Comparison of ENCODE assay signal across 29 cellular contexts in the genomic region with DNA sequence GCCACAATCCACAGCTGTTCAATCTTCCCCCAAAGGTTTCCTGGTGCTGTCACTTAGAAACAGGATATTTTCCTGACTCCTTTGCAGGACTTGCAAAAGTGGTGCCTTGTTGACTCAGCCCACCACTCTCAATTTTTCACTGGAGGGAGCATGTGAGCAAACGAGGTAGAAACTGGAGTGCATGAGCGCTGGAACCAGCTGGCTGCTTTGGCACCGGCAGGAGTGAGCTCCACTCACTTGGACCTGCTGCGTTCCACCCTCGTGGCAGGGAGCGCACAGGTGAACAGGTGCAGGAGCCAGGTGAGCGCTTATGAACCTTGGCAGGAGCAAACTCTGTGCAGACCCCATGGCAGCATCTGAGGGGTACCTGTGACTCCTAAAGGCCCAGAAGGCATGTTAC.
DNase-seq lines count a peak whose midpoint lies in the region; ATAC-seq, FAIRE-seq and TF ChIP-seq lines count a peak whose summit lies in the region.
"Had no signal": no experiment of that assay in that cellular context is flagged by ENCODE, and none has a peak within 500 bp of the region (broad histone marks: within the 10 kb centered on the region; RNA-seq: fewer than 3 reads in every experiment).

No MANE protein-coding gene starts in this region.

- H3K27ac Mint-ChIP-seq in H9 (no peak overlapping the region), WTC11 (no peak overlapping the region)
- no peak overlapping the region for H3K27ac Mint-ChIP-seq in activated naive CD4-positive, alpha-beta T cell treated with anti-CD3 and anti-CD28 coated beads for 36 hours
- H3K27ac Mint-ChIP-seq: activated CD4-positive, alpha-beta memory T cell treated with anti-CD3 and anti-CD28 coated beads for 36 hours; activated naive CD8-positive, alpha-beta T cell treated with anti-CD3 and anti-CD28 coated beads for 36 hours; stimulated activated effector memory CD8-positive, alpha-beta T cell treated with anti-CD3 and anti-CD28 coated beads, Interleukin-12 subunit alpha, Interleukin-12 subunit beta, amount 100 ng/mL, for 72 hours; T-cell had no signal

- no peak overlapping the region for H3K4ac ChIP-seq in H9 (ENCODE audit: low read depth, low read length)

- no peak for FAIRE-seq in HepG2 (lab: Jason Lieb, UNC)
- FAIRE-seq: GM12878, urothelium cell line had no signal

- H2BK120ac ChIP-seq in H9 (ENCODE audit: low read depth, low read length, poor library complexity, severe bottlenecking): no peak overlapping the region

- in situ Hi-C loops in HepG2 (cut with HindIII; ENCODE audit: extremely low pct_ligation_motif_present, low pct_unique_long_range_greater_than_20kb) (no loop called here), mammary epithelial cell (cut with MboI; ENCODE audit: low sequenced_read_pairs in 2 of 2) (no loop called here)

- no peak overlapping the region for H4K5ac ChIP-seq in H9 (ENCODE audit: insufficient read length, low read depth, low read length)

- H3K27me3 Mint-ChIP-seq in H9 (ENCODE audit: low read depth) (peaks cover 2% of the 10 kb centered on the region; the same call in 1 of the 2 replicates), WTC11 (ENCODE audit: low read depth) (peaks cover 3% of the 10 kb centered on the region; the same call in 1 of the 2 replicates)
- H3K27me3 Mint-ChIP-seq in activated naive CD4-positive, alpha-beta T cell treated with anti-CD3 and anti-CD28 coated beads for 36 hours (ENCODE audit: low read depth): no peaks in the 10 kb centered on the region
- H3K27me3 Mint-ChIP-seq: activated CD4-positive, alpha-beta memory T cell treated with anti-CD3 and anti-CD28 coated beads for 36 hours; activated naive CD8-positive, alpha-beta T cell treated with anti-CD3 and anti-CD28 coated beads for 36 hours; T-cell had no signal

- no peak overlapping the region for H4K91ac ChIP-seq in H9 (ENCODE audit: insufficient read length, low read depth, low read length)

- intact Hi-C loops in HepG2 (cut with micrococcal nuclease; ENCODE audit: unreplicated experiment) (no loop called here), mammary epithelial cell (cut with micrococcal nuclease) (no loop called here)
- intact Hi-C loops in activated naive CD4-positive, alpha-beta T cell treated with anti-CD3 and anti-CD28 coated beads for 36 hours (cut with micrococcal nuclease): no loop called here

- H3K4me1 ChIP-seq in H9 (ENCODE audit: insufficient read depth, low read length): no peaks in the 10 kb centered on the region
- no peaks in the 10 kb centered on the region for H3K4me1 ChIP-seq in HepG2 (ENCODE audit: insufficient read depth, low read length)
- H3K4me1 ChIP-seq in mammary epithelial cell (ENCODE audit: insufficient read depth, low read length): no peaks in the 10 kb centered on the region
- H3K4me1 ChIP-seq: BLaER1, colonic mucosa, heart left ventricle, left lung, Peyer's patch, prostate gland, SJSA1 had no signal

- H3K36me3 ChIP-seq in HepG2 (replicated peaks in 1 of 2; ENCODE audit: control insufficient read depth in 1 of 2, insufficient read depth in 2 of 2, low read length in 2 of 2): no peaks in the 10 kb centered on the region
- H3K36me3 ChIP-seq in mammary epithelial cell (ENCODE audit: insufficient read depth, low read length): no peaks in the 10 kb centered on the region
- H3K36me3 ChIP-seq: colonic mucosa, heart left ventricle, left lung, Peyer's patch, prostate gland, SJSA1 had no signal

- H3K36me3 Mint-ChIP-seq in H9 (ENCODE audit: insufficient read depth in 1 of 3, low read depth in 3 of 3) (no peaks in the 10 kb centered on the region), WTC11 (no peaks in the 10 kb centered on the region)
- H3K36me3 Mint-ChIP-seq in activated naive CD4-positive, alpha-beta T cell treated with anti-CD3 and anti-CD28 coated beads for 36 hours (ENCODE audit: low read depth): no peaks in the 10 kb centered on the region
- H3K36me3 Mint-ChIP-seq: activated CD4-positive, alpha-beta memory T cell treated with anti-CD3 and anti-CD28 coated beads for 36 hours; activated naive CD8-positive, alpha-beta T cell treated with anti-CD3 and anti-CD28 coated beads for 36 hours; stimulated activated effector memory CD8-positive, alpha-beta T cell treated with anti-CD3 and anti-CD28 coated beads, Interleukin-12 subunit alpha, Interleukin-12 subunit beta, amount 100 ng/mL, for 72 hours; T-cell had no signal

- H2AK5ac ChIP-seq in H9 (ENCODE audit: insufficient read length, low read length): no peak overlapping the region

- no peak for TF ChIP-seq POLR2A in HepG2 (IDR thresholded peaks at IDR 0.05; ENCODE audit: insufficient read depth in 1 of 2, low read depth in 2 of 2, low read length in 2 of 2)

- CTCF ChIA-PET in WTC11 (lab: Charles Lee): interaction anchor here (0.7 to 1.7 kb wide), 11 partner anchors 10 to 610 kb away, joined by 3 to 9 read pairs (median 3); no protein-coding TSS in a partner anchor
- CTCF ChIA-PET in HepG2 (lab: Yijun Ruan, JAX; ENCODE audit: low intra/inter-chr PET ratio, low total read pairs): no interaction called here
- CTCF ChIA-PET in mammary epithelial cell (lab: Charles Lee; ENCODE audit: low non-redundant PET): no interaction called here
- CTCF ChIA-PET in activated naive CD4-positive, alpha-beta T cell treated with anti-CD3 and anti-CD28 coated beads for 36 hours (lab: Charles Lee): no interaction called here

- BruUV-seq in HepG2 (replicated peaks; lab: Mats Ljungman, UMichigan): no TSS peak
- no TSS peak for BruUV-seq in mammary epithelial cell (replicated peaks; lab: Mats Ljungman, UMichigan)

- ATAC-seq in WTC11 (peak; percentile 93), HepG2 (no peak; the same call in 2 of the 3 replicates)
- ATAC-seq: GM12878; heart left ventricle; left lung; sciatic nerve; stimulated activated effector memory CD8-positive, alpha-beta T cell treated with anti-CD3 and anti-CD28 coated beads, Interleukin-12 subunit alpha, Interleukin-12 subunit beta, amount 100 ng/mL, for 72 hours; T-cell had no signal

- H3K56ac ChIP-seq in H9 (ENCODE audit: insufficient read length, low read depth, low read length): no peak overlapping the region

- no peaks in the 10 kb centered on the region for H3K9me3 ChIP-seq in H9 (ENCODE audit: control insufficient read depth, low read depth, low read length)
- H3K9me3 ChIP-seq in HepG2 (ENCODE audit: low read length): no peaks in the 10 kb centered on the region
- H3K9me3 ChIP-seq in mammary epithelial cell (replicated peaks; ENCODE audit: insufficient read depth, low read length): no peaks in the 10 kb centered on the region
- H3K9me3 ChIP-seq: colonic mucosa, left lung, Peyer's patch, prostate gland, SJSA1 had no signal

- H4K20me1 ChIP-seq in H9 (ENCODE audit: control insufficient read depth, insufficient read depth, insufficient read length) (peaks cover 2% of the 10 kb centered on the region), HepG2 (ENCODE audit: insufficient read depth, low read length) (no peaks in the 10 kb centered on the region), mammary epithelial cell (ENCODE audit: insufficient read depth, low read length) (no peaks in the 10 kb centered on the region)
- H4K20me1 ChIP-seq: BLaER1 had no signal

- H3K23me2 ChIP-seq in H9 (ENCODE audit: insufficient read length, low read depth, low read length, poor library complexity, severe bottlenecking): no peaks in the 10 kb centered on the region

- H3K4me3 Mint-ChIP-seq in H9: no peak overlapping the region
- H3K4me3 Mint-ChIP-seq in WTC11: no peak overlapping the region
- H3K4me3 Mint-ChIP-seq in activated naive CD4-positive, alpha-beta T cell treated with anti-CD3 and anti-CD28 coated beads for 36 hours: no peak overlapping the region
- H3K4me3 Mint-ChIP-seq: activated CD4-positive, alpha-beta memory T cell treated with anti-CD3 and anti-CD28 coated beads for 36 hours; activated naive CD8-positive, alpha-beta T cell treated with anti-CD3 and anti-CD28 coated beads for 36 hours; stimulated activated effector memory CD8-positive, alpha-beta T cell treated with anti-CD3 and anti-CD28 coated beads, Interleukin-12 subunit alpha, Interleukin-12 subunit beta, amount 100 ng/mL, for 72 hours; T-cell had no signal

- H3K27ac ChIP-seq in H9 (ENCODE audit: insufficient read length, low read depth, low read length): no peak overlapping the region
- no peak overlapping the region for H3K27ac ChIP-seq in HepG2 (ENCODE audit: extremely low read length, insufficient read depth, low read length)
- no peak overlapping the region for H3K27ac ChIP-seq in mammary epithelial cell (ENCODE audit: insufficient read depth, low read depth, low read length)
- H3K27ac ChIP-seq: BLaER1, colonic mucosa, heart left ventricle, left lung, Peyer's patch, prostate gland, SJSA1 had no signal

- H3K79me2 ChIP-seq in H9 (ENCODE audit: insufficient read depth, low read length) (no peaks in the 10 kb centered on the region), HepG2 (ENCODE audit: insufficient read depth, low read length) (no peaks in the 10 kb centered on the region), mammary epithelial cell (ENCODE audit: insufficient read depth, low read length) (no peaks in the 10 kb centered on the region)

- no peaks in the 10 kb centered on the region for H3K79me1 ChIP-seq in H9 (ENCODE audit: insufficient read depth, low read depth, low read length, poor library complexity, severe bottlenecking)

- H3K4me2 ChIP-seq in H9 (ENCODE audit: insufficient read depth, insufficient read length, low read length): no peak overlapping the region
- H3K4me2 ChIP-seq in HepG2 (ENCODE audit: low read depth, low read length): no peak overlapping the region
- H3K4me2 ChIP-seq in mammary epithelial cell (ENCODE audit: insufficient read depth, low read depth, low read length): no peak overlapping the region
- H3K4me2 ChIP-seq: BLaER1 had no signal

- WGBS in H9 (ENCODE audit: extremely low coverage, insufficient read length, low lambda C conversion rate): no CpG with 5 or more reads among the region's 7 CpGs
- WGBS in HepG2 (ENCODE audit: low lambda C conversion rate): 55% methylated on average over 5 of the region's 7 CpGs
- 93% methylated on average over 3 of the region's 7 CpGs for WGBS in mammary epithelial cell (ENCODE audit: low coverage, missing lambda C conversion rate)

- no peak overlapping the region for H2AFZ ChIP-seq in H9 (ENCODE audit: low read length)
- no peak overlapping the region for H2AFZ ChIP-seq in HepG2 (ENCODE audit: low read length)
- no peak overlapping the region for H2AFZ ChIP-seq in mammary epithelial cell (ENCODE audit: low read depth, low read length)

- H2BK12ac ChIP-seq in H9 (ENCODE audit: insufficient read length, low read depth, low read length): no peak overlapping the region

- H4K8ac ChIP-seq in H9 (replicated peaks; ENCODE audit: insufficient read length, low read depth, low read length): no peak overlapping the region

- H3T11ph ChIP-seq in H9 (ENCODE audit: low read length): no peak overlapping the region

- no peak for TF ChIP-seq RAD21 in HepG2 (CRISPR knock-in tag; IDR thresholded peaks at IDR 0.05)

- dilution Hi-C loops in mammary epithelial cell (cut with HindIII; ENCODE audit: low sequenced_read_pairs): loop anchor here (5.0 kb wide), 1 partner anchor 51 kb away; no protein-coding TSS in a partner anchor

- H3K18ac ChIP-seq in H9 (ENCODE audit: insufficient read length, low read depth, low read length): no peak overlapping the region

- H3K14ac ChIP-seq in H9 (ENCODE audit: insufficient read depth, low read length): no peak overlapping the region; the same call in 1 of the 2 replicates

- DNase-seq in NCI-H748 (lab: John Stamatoyannopoulos, UW; ENCODE audit: unreplicated experiment) (peak; percentile 11), NCI-H748 treated with DMSO at 0.1 percent for 48 hours (lab: John Stamatoyannopoulos, UW) (no peak), H9 (peak; percentile 55), WTC11 (ENCODE audit: low spot score) (peak; percentile 39), HepG2 (ENCODE audit: low spot score) (no peak), mammary epithelial cell (no peak), NCI-H1694 (lab: John Stamatoyannopoulos, UW) (no peak)
- no peak for DNase-seq in activated naive CD4-positive, alpha-beta T cell treated with anti-CD3 and anti-CD28 coated beads for 36 hours
- DNase-seq: activated CD4-positive, alpha-beta memory T cell treated with anti-CD3 and anti-CD28 coated beads for 36 hours; activated CD8-positive, alpha-beta memory T cell treated with anti-CD3 and anti-CD28 coated beads, Interleukin-2, amount 50 U/mL, for 48 hours; activated naive CD8-positive, alpha-beta T cell treated with anti-CD3 and anti-CD28 coated beads for 36 hours; aorta; colonic mucosa; effector memory CD4-positive, alpha-beta T cell; foreskin fibroblast; NCI-H2081; NCI-H510A; Peyer's patch; stimulated activated CD4-positive, alpha-beta T cell treated with anti-CD3 and anti-CD28 coated beads, Interleukin-4, amount 100 ng/mL, for 24 hours; T-cell had no signal

- H3K4me3 ChIP-seq in HepG2 (replicated peaks in 1 of 3; ENCODE audit: insufficient read depth in 1 of 3, low read depth in 2 of 3, low read length in 3 of 3) (no peak overlapping the region), mammary epithelial cell (replicated peaks in 1 of 3; ENCODE audit: insufficient read depth in 1 of 3, low read depth in 2 of 3, low read length in 3 of 3) (no peak overlapping the region)
- H3K4me3 ChIP-seq: BLaER1, colonic mucosa, GM12878, heart left ventricle, left lung, Peyer's patch, prostate gland, SJSA1 had no signal

- no peaks in the 10 kb centered on the region for H3K9me3 Mint-ChIP-seq in H9
- no peaks in the 10 kb centered on the region for H3K9me3 Mint-ChIP-seq in WTC11
- no peaks in the 10 kb centered on the region for H3K9me3 Mint-ChIP-seq in activated naive CD4-positive, alpha-beta T cell treated with anti-CD3 and anti-CD28 coated beads for 36 hours

- H3K9ac ChIP-seq in H9 (ENCODE audit: extremely low read depth, insufficient read length, low read length) (no peak overlapping the region), HepG2 (ENCODE audit: insufficient read depth, low read depth, low read length) (no peak overlapping the region), mammary epithelial cell (ENCODE audit: insufficient read depth, low read length) (no peak overlapping the region)
- H3K9ac ChIP-seq: BLaER1 had no signal

- H2BK15ac ChIP-seq in H9 (ENCODE audit: low read depth, low read length): no peak overlapping the region

- TF ChIP-seq EP300 in HepG2 (IDR thresholded peaks at IDR 0.05; ENCODE audit: low read depth in 2 of 2, low read length in 2 of 2): no peak
- no peak for TF ChIP-seq EP300 in HepG2 (CRISPR knock-in tag; IDR thresholded peaks at IDR 0.05; ENCODE audit: borderline replicate concordance)

- no peak overlapping the region for H3K23ac ChIP-seq in H9 (ENCODE audit: insufficient read length, low read depth, low read length)

- POLR2A ChIA-PET in WTC11 (lab: Charles Lee): interaction anchor here (0.7 kb wide), 1 partner anchor 153 kb away, joined by 4 read pairs; no protein-coding TSS in a partner anchor
- POLR2A ChIA-PET in HepG2 (lab: Yijun Ruan, JAX): no interaction called here

- H2BK5ac ChIP-seq in H9 (ENCODE audit: insufficient read length, low read length): no peak overlapping the region

- TF ChIP-seq CTCF in H9 (conservative IDR thresholded peaks at IDR 0.05) (peak; percentile 48; the same call in 2 of the 3 replicates), WTC11 (IDR thresholded peaks at IDR 0.05) (no peak), HepG2 (CRISPR knock-in tag; IDR thresholded peaks at IDR 0.05) (no peak), mammary epithelial cell (conservative IDR thresholded peaks at IDR 0.05 in 1 of 2, IDR thresholded peaks at IDR 0.05 in 1 of 2; ENCODE audit: extremely low read depth in 1 of 2, insufficient read depth in 1 of 2, low read depth in 1 of 2, low read length in 2 of 2) (no peak)

- no peak overlapping the region for H2BK20ac ChIP-seq in H9 (ENCODE audit: low read depth, low read length, poor library complexity, severe bottlenecking)

- no peaks in the 10 kb centered on the region for H3K27me3 ChIP-seq in H9 (ENCODE audit: insufficient read depth, low read length)
- H3K27me3 ChIP-seq in HepG2 (ENCODE audit: control insufficient read depth in 1 of 2, insufficient read depth in 2 of 2, low read length in 2 of 2): no peaks in the 10 kb centered on the region
- no peaks in the 10 kb centered on the region for H3K27me3 ChIP-seq in mammary epithelial cell (ENCODE audit: insufficient read depth, low read length)
- H3K27me3 ChIP-seq: BLaER1, colonic mucosa, heart left ventricle, left lung, Peyer's patch, SJSA1 had no signal

- H3K4me1 Mint-ChIP-seq in H9 (peaks cover 6% of the 10 kb centered on the region in 2 experiments), WTC11 (peaks cover 20% of the 10 kb centered on the region)
- no peaks in the 10 kb centered on the region for H3K4me1 Mint-ChIP-seq in activated naive CD4-positive, alpha-beta T cell treated with anti-CD3 and anti-CD28 coated beads for 36 hours (ENCODE audit: low read depth)
- H3K4me1 Mint-ChIP-seq: activated naive CD8-positive, alpha-beta T cell treated with anti-CD3 and anti-CD28 coated beads for 36 hours; stimulated activated effector memory CD8-positive, alpha-beta T cell treated with anti-CD3 and anti-CD28 coated beads, Interleukin-12 subunit alpha, Interleukin-12 subunit beta, amount 100 ng/mL, for 72 hours; T-cell had no signal

Comparison
In these comparisons a context has a peak if more than half of its experiments do, and no peak if none do; other contexts are left out.
1. DNase-seq: peak in NCI-H748 (single experiment), H9 (single experiment) and WTC11 (single experiment); none in NCI-H748 treated with DMSO at 0.1 percent for 48 hours (single experiment), HepG2 (single experiment), mammary epithelial cell (single experiment), NCI-H1694 (single experiment) and activated naive CD4-positive, alpha-beta T cell treated with anti-CD3 and anti-CD28 coated beads for 36 hours (single experiment).